In genomic region chr18:77208969-77209368, GRCh38 we compare ENCODE assay signal across 8 cellular contexts. TPM values are rescaled to one million over a fixed set of nuclear protein-coding genes. Genes with fewer than 3 reads are reported as not detected.
DNase-seq lines count a peak whose midpoint lies in the region; ATAC-seq, FAIRE-seq and TF ChIP-seq lines count a peak whose summit lies in the region.

No MANE protein-coding gene starts in this region.

- TF ChIP-seq CTCF in fibroblast of villous mesenchyme (IDR thresholded peaks at IDR 0.05; ENCODE audit: insufficient read depth, low read depth, low read length) (no peak), smooth muscle cell (IDR thresholded peaks at IDR 0.05; ENCODE audit: borderline replicate concordance, insufficient read depth, poor library complexity, severe bottlenecking) (no peak)

- peak overlapping the region; percentile 7 for H3K4me2 ChIP-seq in smooth muscle cell

- no peaks in the 10 kb centered on the region for H3K9me3 ChIP-seq in CD8-positive, alpha-beta memory T cell (ENCODE audit: low read length)
- H3K9me3 ChIP-seq in T-helper 17 cell (ENCODE audit: control insufficient read depth, low read length, poor library complexity, severe bottlenecking) (no peaks in the 10 kb centered on the region), smooth muscle cell (replicated peaks; ENCODE audit: low read depth) (no peaks in the 10 kb centered on the region)

- POLR2A ChIA-PET in CD8-positive, alpha-beta memory T cell (lab: Charles Lee) = interaction anchor here (0.6 to 1.1 kb wide), 2 partner anchors 77 to 211 kb away, joined by 3 to 4 read pairs; partner anchors contain the start of gene MBP

- peak overlapping the region; percentile 56 for H3K4me3 ChIP-seq in CD8-positive, alpha-beta memory T cell (ENCODE audit: low read length)
- H3K4me3 ChIP-seq in fibroblast of villous mesenchyme (ENCODE audit: low read depth, low read length) (peak overlapping the region; percentile 26), smooth muscle cell (no peak overlapping the region)

- no peak overlapping the region for H3K9ac ChIP-seq in smooth muscle cell (ENCODE audit: low read depth)

- CTCF ChIA-PET in CD8-positive, alpha-beta memory T cell (lab: Charles Lee) = interaction anchor here (1.0 to 2.4 kb wide), 3 partner anchors 10 to 225 kb away, joined by 5 to 7 read pairs (median 5); no protein-coding TSS in a partner anchor

- peak overlapping the region; percentile 35 for H3K27ac ChIP-seq in CD8-positive, alpha-beta memory T cell (ENCODE audit: low read depth, low read length)
- H3K27ac ChIP-seq in smooth muscle cell (ENCODE audit: low read depth) = no peak overlapping the region

- peak; percentile 85 for FAIRE-seq in GM19239 (lab: Jason Lieb, UNC)

- no peaks in the 10 kb centered on the region for H3K9me3 Mint-ChIP-seq in CD8-positive, alpha-beta memory T cell

- peak in 3 of 5 donors; percentile 12 to 41 (median 38) for DNase-seq in CD8-positive, alpha-beta memory T cell
- DNase-seq in GM19239 (ENCODE audit: insufficient read length, low spot score) (peak; percentile 57), T-helper 17 cell (no peak), fibroblast of villous mesenchyme (ENCODE audit: low read depth) (peak; percentile 79), smooth muscle cell (lab: John Stamatoyannopoulos, UW; ENCODE audit: unreplicated experiment) (no peak), SHP77 (lab: John Stamatoyannopoulos, UW) (no peak), cerebellum (ENCODE audit: low spot score) (no peak)

- no peaks in the 10 kb centered on the region for H3K27me3 Mint-ChIP-seq in CD8-positive, alpha-beta memory T cell
- peaks cover 5% of the 10 kb centered on the region for H3K27me3 Mint-ChIP-seq in T-helper 17 cell

- H3K27ac Mint-ChIP-seq in CD8-positive, alpha-beta memory T cell = peak overlapping the region; percentile 89 to 97 (median 93)
- H3K27ac Mint-ChIP-seq in T-helper 17 cell = peak overlapping the region; percentile 95

- H3K79me2 ChIP-seq in smooth muscle cell (ENCODE audit: low read depth) = no peaks in the 10 kb centered on the region

- no peaks in the 10 kb centered on the region for H3K36me3 ChIP-seq in CD8-positive, alpha-beta memory T cell (ENCODE audit: insufficient read depth, low read length)
- H3K36me3 ChIP-seq in smooth muscle cell (ENCODE audit: low read depth) = no peaks in the 10 kb centered on the region

- no peaks in the 10 kb centered on the region for H3K27me3 ChIP-seq in CD8-positive, alpha-beta memory T cell (ENCODE audit: insufficient read depth, low read length, poor library complexity, severe bottlenecking)
- H3K27me3 ChIP-seq in smooth muscle cell (ENCODE audit: low read depth) = no peaks in the 10 kb centered on the region

- no peak overlapping the region for H2AFZ ChIP-seq in smooth muscle cell (ENCODE audit: low read depth)

- peak overlapping the region; percentile 86 to 94 (median 92) for H3K4me3 Mint-ChIP-seq in CD8-positive, alpha-beta memory T cell
- peak overlapping the region; percentile 95 for H3K4me3 Mint-ChIP-seq in T-helper 17 cell

- H3F3A ChIP-seq in smooth muscle cell (ENCODE audit: low read depth) = no peaks in the 10 kb centered on the region

- H4K20me1 ChIP-seq in smooth muscle cell (ENCODE audit: low read depth) = no peaks in the 10 kb centered on the region

- WGBS in smooth muscle cell (ENCODE audit: low lambda C conversion rate) = 79% methylated on average over 4 of the region's 4 CpGs

- peaks cover 38% of the 10 kb centered on the region for H3K4me1 ChIP-seq in CD8-positive, alpha-beta memory T cell (ENCODE audit: insufficient read depth, low read length)
- no peaks in the 10 kb centered on the region for H3K4me1 ChIP-seq in smooth muscle cell (ENCODE audit: low read depth)

- H3K4me1 Mint-ChIP-seq in CD8-positive, alpha-beta memory T cell = peaks cover 41 to 49% (median 47%) of the 10 kb centered on the region in 3 donors
- peaks cover 22% of the 10 kb centered on the region for H3K4me1 Mint-ChIP-seq in T-helper 17 cell

- peaks cover 0 to 2% (median 0%) of the 10 kb centered on the region in 3 donors for H3K36me3 Mint-ChIP-seq in CD8-positive, alpha-beta memory T cell
- H3K36me3 Mint-ChIP-seq in T-helper 17 cell (ENCODE audit: low read depth) = no peaks in the 10 kb centered on the region

- ATAC-seq in HG03196 (IDR thresholded peaks at IDR 0.05; ENCODE audit: unreplicated experiment) = peak; percentile 83
- peak; percentile 72 for ATAC-seq in T-helper 17 cell

RNA-seq across cellular contexts. Expression of gene GALR1, which starts 40.7 kb away (rescaled TPM):
- not detected for total RNA-seq in CD8-positive, alpha-beta memory T cell
- not detected for polyA plus RNA-seq in CD8-positive, alpha-beta memory T cell
- not detected for total RNA-seq in T-helper 17 cell
- total RNA-seq in fibroblast of villous mesenchyme = not detected in 2 replicates
- not detected in 2 replicates for total RNA-seq in smooth muscle cell
- not detected in 2 replicates for polyA plus RNA-seq in smooth muscle cell
- 1.4 TPM for total RNA-seq in cerebellum

Comparison
In these comparisons a context has a peak if more than half of its experiments do, and no peak if none do; other contexts are left out.
1. DNase-seq: peak in CD8-positive, alpha-beta memory T cell (3 of 5), GM19239 (single experiment) and fibroblast of villous mesenchyme (single experiment); none in T-helper 17 cell (0 of 3), smooth muscle cell (single experiment), SHP77 (0 of 2) and cerebellum (single experiment).